In genomic region chr11:123519797-123520193, GRCh38 we compare ENCODE assay signal across 20 cellular contexts.
DNase-seq lines count a peak whose midpoint lies in the region; ATAC-seq and TF ChIP-seq lines count a peak whose summit lies in the region.
"Had no signal": no experiment of that assay in that cellular context is flagged by ENCODE, and none has a peak within 500 bp of the region (broad histone marks: within the 10 kb centered on the region; RNA-seq: fewer than 3 reads in every experiment).

No MANE protein-coding gene starts in this region.

- H3K27ac ChIP-seq in HUES6 (ENCODE audit: low read depth, low read length) (no peak overlapping the region), angular gyrus (ENCODE audit: low read depth, low read length) (peak overlapping the region; percentile 85), heart left ventricle (peak overlapping the region; percentile 24 to 86 (median 62)), neuronal stem cell (replicated peaks; ENCODE audit: low read length) (no peak overlapping the region), tibial artery (no peak overlapping the region)
- H3K27ac ChIP-seq: lower lobe of right lung, Peyer's patch, sigmoid colon, SJSA1, upper lobe of right lung had no signal

- WGBS in heart left ventricle, 4 donors: 42 to 51% (median 43%) methylated on average over 7 of the region's 7 CpGs
- WGBS in neuronal stem cell (ENCODE audit: extremely low coverage in 2 of 2, insufficient read length in 2 of 2, insufficient replicate concordance in 1 of 2), 2 donors: no CpG with 5 or more reads among the region's 7 CpGs

- H2BK12ac ChIP-seq in neuronal stem cell (ENCODE audit: low read length): no peak overlapping the region

- H4K8ac ChIP-seq in neuronal stem cell (ENCODE audit: low read depth, low read length): no peak overlapping the region

- H3K4me1 ChIP-seq in HUES6 (ENCODE audit: control insufficient read depth, insufficient read depth, low read length) (peaks cover 31% of the 10 kb centered on the region), heart left ventricle (peaks cover 0 to 37% (median 13%) of the 10 kb centered on the region in 12 donors), neuronal stem cell (ENCODE audit: control insufficient read depth in 2 of 2, insufficient read depth in 1 of 2, low read depth in 1 of 2, low read length in 2 of 2) (peaks cover 0 to 13% of the 10 kb centered on the region in 2 donors), tibial artery (no peaks in the 10 kb centered on the region)
- H3K4me1 ChIP-seq: lower lobe of right lung, Peyer's patch, sigmoid colon, upper lobe of right lung had no signal

- H2AFZ ChIP-seq in neuronal stem cell (ENCODE audit: low read length): peak overlapping the region; percentile 58

- no peak for TF ChIP-seq POLR2A in heart left ventricle (IDR thresholded peaks at IDR 0.05)

- H3K4me2 ChIP-seq in neuronal stem cell (ENCODE audit: insufficient read depth, low read length, poor library complexity, severe bottlenecking): no peak overlapping the region

- TF ChIP-seq CTCF in heart left ventricle (IDR thresholded peaks at IDR 0.05): no peak
- no peak for TF ChIP-seq CTCF in tibial artery (IDR thresholded peaks at IDR 0.05)

- ATAC-seq in heart left ventricle: peak; percentile 18 to 61 (median 40)
- ATAC-seq: activated CD4-positive, CD25-positive, alpha-beta regulatory T cell treated with anti-CD3 and anti-CD28 coated beads, Interleukin-2, amount 50 U/mL, for 24 hours; activated CD8-positive, alpha-beta T cell treated with anti-CD3 and anti-CD28 coated beads, Interleukin-2, amount 10 ng/mL, durations not matched to agents 7 days and 5 days had no signal

- no peak overlapping the region for H3K23ac ChIP-seq in neuronal stem cell (ENCODE audit: low read depth, low read length, poor library complexity)

- H3K9ac ChIP-seq in HUES6 (ENCODE audit: low read length) (peak overlapping the region; percentile 40), neuronal stem cell (ENCODE audit: low read depth, low read length, poor library complexity) (no peak overlapping the region)

- H3K79me1 ChIP-seq in neuronal stem cell (ENCODE audit: low read depth, low read length): no peaks in the 10 kb centered on the region

- H3K36me3 ChIP-seq in HUES6 (ENCODE audit: control insufficient read depth, insufficient read depth, low read length): no peaks in the 10 kb centered on the region
- H3K36me3 ChIP-seq in heart left ventricle: no peaks in the 10 kb centered on the region
- H3K36me3 ChIP-seq in neuronal stem cell (replicated peaks in 1 of 2; ENCODE audit: control insufficient read depth in 2 of 2, insufficient read depth in 2 of 2, low read length in 2 of 2): no peaks in the 10 kb centered on the region
- no peaks in the 10 kb centered on the region for H3K36me3 ChIP-seq in tibial artery
- H3K36me3 ChIP-seq: lower lobe of right lung, Peyer's patch, sigmoid colon, SJSA1, upper lobe of right lung had no signal

- no peak overlapping the region for H2BK120ac ChIP-seq in neuronal stem cell (ENCODE audit: low read depth, low read length)

- H3K14ac ChIP-seq in neuronal stem cell (ENCODE audit: low read length): no peak overlapping the region

- H3K9me3 ChIP-seq in HUES6 (ENCODE audit: control insufficient read depth, insufficient read depth, low read depth, low read length) (no peaks in the 10 kb centered on the region), heart left ventricle (peaks cover 0 to 12% (median 0%) of the 10 kb centered on the region in 12 donors), neuronal stem cell (replicated peaks in 1 of 2; ENCODE audit: control insufficient read depth in 2 of 2, insufficient read depth in 1 of 2, low read depth in 1 of 2, low read length in 2 of 2) (peaks cover 0 to 3% of the 10 kb centered on the region in 2 donors), tibial artery (no peaks in the 10 kb centered on the region)
- H3K9me3 ChIP-seq: Peyer's patch, sigmoid colon, SJSA1, upper lobe of right lung had no signal

- H3K4me3 ChIP-seq in HUES6 (ENCODE audit: low read depth, low read length) (no peak overlapping the region), heart left ventricle (no peak overlapping the region), neuronal stem cell (ENCODE audit: low read length in 2 of 2) (no peak overlapping the region), tibial artery (no peak overlapping the region)
- H3K4me3 ChIP-seq: lower lobe of right lung, Peyer's patch, sigmoid colon, SJSA1, upper lobe of right lung had no signal

- intact Hi-C loops in heart left ventricle (cut with DNase I): loop anchor here in 6 of 10 donors (5.0 to 10.0 kb wide), 4 partner anchors 33 to 185 kb away; no protein-coding TSS in a partner anchor
- intact Hi-C loops in tibial artery (cut with DNase I; ENCODE audit: low total_unique reads): no loop called here

- peak in 1 of 5 donors; percentile 35 for DNase-seq in heart left ventricle
- DNase-seq in neuronal stem cell (ENCODE audit: low spot score): no peak
- no peak for DNase-seq in middle frontal gyrus (ENCODE audit: extremely low spot score, low spot score)
- DNase-seq in SW480 (ENCODE audit: low spot score): no peak
- DNase-seq in tibial artery: no peak
- DNase-seq: activated CD8-positive, alpha-beta T cell treated with anti-CD3 and anti-CD28 coated beads, Interleukin-2, amount 10 ng/mL, durations not matched to agents 7 days and 5 days; aorta; DND-41; lower lobe of right lung; NCI-H1092 treated with DMSO at 0.1 percent for 48 hours; NCI-H2029; Peyer's patch; sigmoid colon; stimulated activated CD4-positive, alpha-beta T cell treated with anti-CD3 and anti-CD28 coated beads, Interleukin-4, amount 100 ng/mL, for 24 hours; T-helper 1 cell; upper lobe of right lung had no signal

- no peak overlapping the region for H2BK5ac ChIP-seq in neuronal stem cell (ENCODE audit: low read length)

- no peak overlapping the region for H3K18ac ChIP-seq in neuronal stem cell (ENCODE audit: low read length)

- H3K27me3 ChIP-seq in HUES6 (ENCODE audit: control insufficient read depth, insufficient read depth, low read length): no peaks in the 10 kb centered on the region
- no peaks in the 10 kb centered on the region for H3K27me3 ChIP-seq in heart left ventricle
- no peaks in the 10 kb centered on the region for H3K27me3 ChIP-seq in neuronal stem cell (ENCODE audit: control insufficient read depth in 3 of 3, insufficient read depth in 3 of 3, low read depth in 1 of 3, low read length in 3 of 3)
- H3K27me3 ChIP-seq in tibial artery: peaks cover 0 to 10% of the 10 kb centered on the region in 2 donors
- H3K27me3 ChIP-seq: Peyer's patch, SJSA1 had no signal

- H2BK15ac ChIP-seq in neuronal stem cell (ENCODE audit: low read length): no peak overlapping the region

- no peak overlapping the region for H4K91ac ChIP-seq in neuronal stem cell (ENCODE audit: low read depth, low read length, poor library complexity)

- H2AK5ac ChIP-seq in neuronal stem cell (ENCODE audit: low read depth, low read length): no peak overlapping the region

- no peak overlapping the region for H3K4ac ChIP-seq in neuronal stem cell (ENCODE audit: low read length)

Comparison
In these comparisons a context has a peak if more than half of its experiments do, and no peak if none do; other contexts are left out.
1. H3K27ac ChIP-seq: peak in angular gyrus (single experiment) and heart left ventricle (12 of 12); none in HUES6 (single experiment), neuronal stem cell (single experiment) and tibial artery (0 of 2).